In the genomic region with DNA sequence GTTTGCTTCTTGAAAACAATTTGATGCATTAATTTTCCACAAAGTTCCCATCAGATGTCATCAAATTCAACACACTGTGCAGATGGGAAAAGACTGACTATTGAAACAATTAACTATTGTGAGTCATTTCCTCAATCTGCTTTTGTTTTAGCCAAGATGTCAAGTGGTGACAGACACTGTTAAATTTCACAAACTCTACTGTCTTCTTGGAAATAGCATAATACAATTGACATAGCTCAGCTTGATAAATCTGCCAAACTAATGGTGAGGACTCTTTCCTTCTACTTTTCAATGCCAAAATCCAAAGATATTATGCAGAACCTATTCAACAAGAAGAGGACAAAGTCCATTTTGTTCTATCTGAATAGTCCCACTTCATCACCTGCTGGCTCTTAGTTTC, we compare ENCODE assay signal across 22 cellular contexts.
"Had no signal": no experiment of that assay in that cellular context is flagged by ENCODE, and none has a peak within 500 bp of the region (broad histone marks: within the 10 kb centered on the region; RNA-seq: fewer than 3 reads in every experiment).

No MANE protein-coding gene starts in this region.

- H3K27me3 Mint-ChIP-seq: activated CD4-positive, alpha-beta memory T cell treated with anti-CD3 and anti-CD28 coated beads, Interleukin-2, amount 10 ng/mL, durations not matched to agents 7 days and 5 days; brain; central memory CD8-positive, alpha-beta T cell had no signal

- H3K9me3 Mint-ChIP-seq: activated CD4-positive, alpha-beta memory T cell treated with anti-CD3 and anti-CD28 coated beads, Interleukin-2, amount 10 ng/mL, durations not matched to agents 7 days and 5 days; activated naive CD4-positive, alpha-beta T cell treated with anti-CD3 and anti-CD28 coated beads for 36 hours; central memory CD8-positive, alpha-beta T cell had no signal

- ATAC-seq: activated CD4-positive, alpha-beta T cell treated with anti-CD3 and anti-CD28 coated beads for 36 hours; activated T-helper 17 cell treated with anti-CD3 and anti-CD28 coated beads, Interleukin-2, amount 50 U/mL, for 72 hours had no signal

- H3K36me3 ChIP-seq: WERI-Rb-1 had no signal

- H3K4me3 Mint-ChIP-seq: activated CD4-positive, alpha-beta memory T cell treated with anti-CD3 and anti-CD28 coated beads, Interleukin-2, amount 10 ng/mL, durations not matched to agents 7 days and 5 days; activated CD4-positive, alpha-beta T cell treated with anti-CD3 and anti-CD28 coated beads for 36 hours; activated naive CD4-positive, alpha-beta T cell treated with anti-CD3 and anti-CD28 coated beads for 36 hours; activated naive CD8-positive, alpha-beta T cell; activated T-helper 17 cell treated with anti-CD3 and anti-CD28 coated beads, Interleukin-2, amount 50 U/mL, for 72 hours; brain; central memory CD8-positive, alpha-beta T cell had no signal

- DNase-seq: activated CD4-positive, alpha-beta memory T cell treated with anti-CD3 and anti-CD28 coated beads, Interleukin-2, amount 10 ng/mL, durations not matched to agents 7 days and 5 days; activated CD4-positive, alpha-beta T cell treated with anti-CD3 and anti-CD28 coated beads for 36 hours; activated CD4-positive, alpha-beta T cell treated with anti-CD3 and anti-CD28 coated beads, Interleukin-2, amount 50 U/mL, for 1 hour; activated gamma-delta T cell; activated naive CD4-positive, alpha-beta T cell treated with anti-CD3 and anti-CD28 coated beads for 36 hours; activated T-cell treated with anti-CD3 and anti-CD28 coated beads for 4 hours; activated T-cell treated with anti-CD3 and anti-CD28 coated beads, Interleukin-2, amount 50 U/mL, for 48 hours; amygdala; NCI-H1092; NCI-H1417; NCI-H1694; NCI-H2029; NCI-H345; NCI-H510A; NCI-H526 treated with DMSO at 0.1 percent for 48 hours; SIG-M5; T-helper 1 cell; WERI-Rb-1 had no signal

- H3K27ac Mint-ChIP-seq: activated CD4-positive, alpha-beta memory T cell treated with anti-CD3 and anti-CD28 coated beads, Interleukin-2, amount 10 ng/mL, durations not matched to agents 7 days and 5 days; activated CD4-positive, alpha-beta T cell treated with anti-CD3 and anti-CD28 coated beads for 36 hours; activated naive CD4-positive, alpha-beta T cell treated with anti-CD3 and anti-CD28 coated beads for 36 hours; activated naive CD8-positive, alpha-beta T cell; activated T-helper 17 cell treated with anti-CD3 and anti-CD28 coated beads, Interleukin-2, amount 50 U/mL, for 72 hours had no signal

- H3K4me1 Mint-ChIP-seq: activated CD4-positive, alpha-beta memory T cell treated with anti-CD3 and anti-CD28 coated beads, Interleukin-2, amount 10 ng/mL, durations not matched to agents 7 days and 5 days; activated CD4-positive, alpha-beta T cell treated with anti-CD3 and anti-CD28 coated beads for 36 hours; activated T-helper 17 cell treated with anti-CD3 and anti-CD28 coated beads, Interleukin-2, amount 50 U/mL, for 72 hours; central memory CD8-positive, alpha-beta T cell had no signal

- H3K27ac ChIP-seq: WERI-Rb-1 had no signal

- H3K36me3 Mint-ChIP-seq: activated naive CD8-positive, alpha-beta T cell; brain had no signal
